ENCODE assay signal across 13 cellular contexts in the genomic region with DNA sequence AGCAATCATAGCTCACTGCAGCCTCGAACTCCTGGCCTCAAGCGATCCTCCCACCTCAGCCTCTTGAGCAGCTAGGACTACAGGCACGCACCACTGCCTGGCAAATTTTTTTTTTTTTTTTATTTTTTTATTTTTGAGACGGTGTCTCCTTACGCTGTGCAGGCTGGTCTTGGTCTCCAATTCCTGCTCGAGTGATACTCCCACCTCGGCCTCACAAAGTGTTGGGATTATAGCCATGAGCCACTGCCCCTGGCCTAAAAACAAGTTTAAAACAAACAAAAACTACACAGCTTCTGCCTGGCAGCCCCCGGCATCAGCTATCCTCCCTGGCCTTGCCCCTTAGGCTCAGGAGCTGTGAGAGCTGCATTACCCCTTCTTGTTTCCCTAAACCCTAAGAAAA.
DNase-seq lines count a peak whose midpoint lies in the region; ATAC-seq and TF ChIP-seq lines count a peak whose summit lies in the region.
"Had no signal": no experiment of that assay in that cellular context is flagged by ENCODE, and none has a peak within 500 bp of the region (broad histone marks: within the 10 kb centered on the region; RNA-seq: fewer than 3 reads in every experiment).

No MANE protein-coding gene starts in this region.

- H3K4me2 ChIP-seq in parathyroid adenoma (ENCODE audit: low read length) = no peak overlapping the region

- H2AFZ ChIP-seq in parathyroid adenoma = no peak overlapping the region
- H2AFZ ChIP-seq: GM23248 had no signal

- peaks cover 12% of the 10 kb centered on the region for H3K4me1 ChIP-seq in parathyroid adenoma

- H3K4me3 ChIP-seq in parathyroid adenoma (ENCODE audit: low read depth, low read length) = no peak overlapping the region
- H3K4me3 ChIP-seq: A549, GM23248 had no signal

- no peaks in the 10 kb centered on the region for H3K79me2 ChIP-seq in parathyroid adenoma

- H3K27ac Mint-ChIP-seq in activated naive CD4-positive, alpha-beta T cell treated with anti-CD3 and anti-CD28 coated beads, Interleukin-2, amount 50 U/mL, for 24 hours = peak overlapping the region; percentile 14
- no peak overlapping the region for H3K27ac Mint-ChIP-seq in activated naive CD4-positive, alpha-beta T cell treated with anti-CD3 and anti-CD28 coated beads for 36 hours
- H3K27ac Mint-ChIP-seq in CD4-positive, alpha-beta T cell = peak overlapping the region; percentile 43
- H3K27ac Mint-ChIP-seq: CD14-positive monocyte had no signal

- CTCF ChIA-PET in activated naive CD4-positive, alpha-beta T cell treated with anti-CD3 and anti-CD28 coated beads for 36 hours (lab: Charles Lee) = interaction anchor here (0.7 to 1.0 kb wide), 2 partner anchors 363 to 431 kb away, joined by 3 read pairs; no protein-coding TSS in a partner anchor
- CTCF ChIA-PET in CD4-positive, alpha-beta T cell (lab: Charles Lee) = interaction anchor here (0.7 kb wide), 1 partner anchor 80 kb away, joined by 3 read pairs; no protein-coding TSS in a partner anchor
- CTCF ChIA-PET in RWPE1 (lab: Yijun Ruan, JAX) = no interaction called here

- peaks cover 11% of the 10 kb centered on the region for H3K9me3 ChIP-seq in CD4-positive, alpha-beta T cell (ENCODE audit: control insufficient read depth, low read length)
- no peaks in the 10 kb centered on the region for H3K9me3 ChIP-seq in parathyroid adenoma (ENCODE audit: control insufficient read depth, low read length)

- no peaks in the 10 kb centered on the region for H3K36me3 Mint-ChIP-seq in activated naive CD4-positive, alpha-beta T cell treated with anti-CD3 and anti-CD28 coated beads, Interleukin-2, amount 50 U/mL, for 24 hours
- H3K36me3 Mint-ChIP-seq in activated naive CD4-positive, alpha-beta T cell treated with anti-CD3 and anti-CD28 coated beads for 36 hours (ENCODE audit: low read depth) = no peaks in the 10 kb centered on the region
- H3K36me3 Mint-ChIP-seq in CD4-positive, alpha-beta T cell (ENCODE audit: low read depth) = no peaks in the 10 kb centered on the region

- no peaks in the 10 kb centered on the region for H3K9me3 Mint-ChIP-seq in activated naive CD4-positive, alpha-beta T cell treated with anti-CD3 and anti-CD28 coated beads, Interleukin-2, amount 50 U/mL, for 24 hours
- peaks cover 8% of the 10 kb centered on the region for H3K9me3 Mint-ChIP-seq in activated naive CD4-positive, alpha-beta T cell treated with anti-CD3 and anti-CD28 coated beads for 36 hours
- H3K9me3 Mint-ChIP-seq in CD4-positive, alpha-beta T cell = peaks cover 5% of the 10 kb centered on the region

- no peak for DNase-seq in activated naive CD4-positive, alpha-beta T cell treated with anti-CD3 and anti-CD28 coated beads for 36 hours
- DNase-seq in CD4-positive, alpha-beta T cell = no peak
- DNase-seq in RWPE1 (ENCODE audit: low spot score) = no peak
- no peak for DNase-seq in stimulated activated CD4-positive, alpha-beta T cell treated with anti-CD3 and anti-CD28 coated beads, Interleukin-12 subunit alpha, Interleukin-12 subunit beta, amount 100 ng/mL, for 4 hours
- no peak for DNase-seq in activated CD8-positive, alpha-beta memory T cell treated with anti-CD3 and anti-CD28 coated beads for 24 hours
- DNase-seq: DMS53, GF-D8, GM23248 had no signal

- H3K4me3 Mint-ChIP-seq in activated naive CD4-positive, alpha-beta T cell treated with anti-CD3 and anti-CD28 coated beads, Interleukin-2, amount 50 U/mL, for 24 hours = no peak overlapping the region
- H3K4me3 Mint-ChIP-seq in activated naive CD4-positive, alpha-beta T cell treated with anti-CD3 and anti-CD28 coated beads for 36 hours = no peak overlapping the region
- no peak overlapping the region for H3K4me3 Mint-ChIP-seq in CD4-positive, alpha-beta T cell
- H3K4me3 Mint-ChIP-seq: CD14-positive monocyte had no signal

- POLR2A ChIA-PET in CD4-positive, alpha-beta T cell (lab: Charles Lee) = no interaction called here
- POLR2A ChIA-PET in RWPE1 (lab: Yijun Ruan, JAX; ENCODE audit: low non-redundant PET) = no interaction called here

- H3K36me3 ChIP-seq in parathyroid adenoma (ENCODE audit: control insufficient read depth, insufficient read depth, low read length) = no peaks in the 10 kb centered on the region

- intact Hi-C loops in activated naive CD4-positive, alpha-beta T cell treated with anti-CD3 and anti-CD28 coated beads for 36 hours (cut with micrococcal nuclease) = loop anchor here (2.0 to 5.0 kb wide), 2 partner anchors 659 to 1119 kb away; no protein-coding TSS in a partner anchor
- intact Hi-C loops in CD4-positive, alpha-beta T cell (cut with DNase I, micrococcal nuclease) = loop anchor here (5.0 to 10.0 kb wide), 9 partner anchors 56 to 1881 kb away; partner anchors contain the start of genes COG3 (in 1 of the 2), ESD (in 1 of the 2), LRCH1 (in 1 of the 2) and TSC22D1 (in 1 of the 2)

- no peak overlapping the region for H3K9ac ChIP-seq in parathyroid adenoma
- H3K9ac ChIP-seq: GM23248 had no signal

- peaks cover 14% of the 10 kb centered on the region for H3K4me1 Mint-ChIP-seq in activated naive CD4-positive, alpha-beta T cell treated with anti-CD3 and anti-CD28 coated beads, Interleukin-2, amount 50 U/mL, for 24 hours
- H3K4me1 Mint-ChIP-seq in activated naive CD4-positive, alpha-beta T cell treated with anti-CD3 and anti-CD28 coated beads for 36 hours (ENCODE audit: low read depth) = peaks cover 3% of the 10 kb centered on the region
- H3K4me1 Mint-ChIP-seq in CD4-positive, alpha-beta T cell (ENCODE audit: low read depth) = peaks cover 5% of the 10 kb centered on the region
- H3K4me1 Mint-ChIP-seq: CD14-positive monocyte had no signal

- H3K27ac ChIP-seq in CD4-positive, alpha-beta T cell (ENCODE audit: low read depth, low read length) = no peak overlapping the region
- H3K27ac ChIP-seq in RWPE1 (peak overlapping the region; percentile 99; the same call in 1 of the 2 replicates), parathyroid adenoma (peak overlapping the region; percentile 94)
- H3K27ac ChIP-seq: GM23248 had no signal

- no peaks in the 10 kb centered on the region for H3K27me3 ChIP-seq in CD4-positive, alpha-beta T cell (ENCODE audit: control insufficient read depth, insufficient read depth, low read length)
- no peaks in the 10 kb centered on the region for H3K27me3 ChIP-seq in parathyroid adenoma (ENCODE audit: control insufficient read depth, insufficient read depth, low read length)

- no peak for TF ChIP-seq CTCF in CD4-positive, alpha-beta T cell (IDR thresholded peaks at IDR 0.05)
- TF ChIP-seq CTCF in RWPE1 (conservative IDR thresholded peaks at IDR 0.05; ENCODE audit: low read depth) (no peak), parathyroid adenoma (IDR thresholded peaks at IDR 0.05) (no peak)

- ATAC-seq in CD4-positive, alpha-beta T cell (ENCODE audit: poor library complexity) = no peak
- ATAC-seq in HG03460 (IDR thresholded peaks at IDR 0.05; ENCODE audit: unreplicated experiment) = no peak
- ATAC-seq: A549 had no signal

- no peaks in the 10 kb centered on the region for H3K27me3 Mint-ChIP-seq in activated naive CD4-positive, alpha-beta T cell treated with anti-CD3 and anti-CD28 coated beads, Interleukin-2, amount 50 U/mL, for 24 hours
- H3K27me3 Mint-ChIP-seq in activated naive CD4-positive, alpha-beta T cell treated with anti-CD3 and anti-CD28 coated beads for 36 hours (ENCODE audit: low read depth) = no peaks in the 10 kb centered on the region
- H3K27me3 Mint-ChIP-seq in CD4-positive, alpha-beta T cell = no peaks in the 10 kb centered on the region
